ENCODE assay signal across 8 cellular contexts in genomic region chr16:67173808-67174705, GRCh38. TPM values are rescaled to one million over a fixed set of nuclear protein-coding genes. Genes with fewer than 3 reads are reported as not detected.
DNase-seq lines count a peak whose midpoint lies in the region; ATAC-seq and TF ChIP-seq lines count a peak whose summit lies in the region.

No MANE protein-coding gene starts in this region.

- DNase-seq in NCI-H1436 (lab: John Stamatoyannopoulos, UW) (peak; percentile 78), NCI-H1436 treated with DMSO at 0.1 percent for 48 hours (lab: John Stamatoyannopoulos, UW) (no peak), NCI-H2196 treated with DMSO at 0.1 percent for 48 hours (lab: John Stamatoyannopoulos, UW; ENCODE audit: unreplicated experiment) (peak; percentile 39), right lobe of liver (peak; percentile 92 to 96 (median 96))
- peak; percentile 45 to 52 for DNase-seq in activated CD4-positive, alpha-beta T cell treated with anti-CD3 and anti-CD28 coated beads, Interleukin-2, amount 50 U/mL, for 4 hours
- peak; percentile 76 for DNase-seq in stimulated activated CD8-positive, alpha-beta memory T cell treated with anti-CD3 and anti-CD28 coated beads, Interleukin-4, amount 100 ng/mL, for 48 hours

- no peaks in the 10 kb centered on the region for H3K9me3 ChIP-seq in ectodermal cell (ENCODE audit: control insufficient read depth, low read length)
- H3K9me3 ChIP-seq in right lobe of liver: no peaks in the 10 kb centered on the region

- WGBS in ectodermal cell, 2 experiments: 3% methylated on average over 71 of the region's 71 CpGs
- under 1% methylated on average over 8 of the region's 71 CpGs for whole genome bisulfite sequencing in right lobe of liver (ENCODE audit: insufficient coverage, low coverage, low lambda C conversion rate, missing lambda C conversion rate)

- peaks cover 98% of the 10 kb centered on the region for H3K27me3 ChIP-seq in ectodermal cell (ENCODE audit: control insufficient read depth, insufficient read depth, low read length, poor library complexity, severe bottlenecking)
- H3K27me3 ChIP-seq in right lobe of liver: no peaks in the 10 kb centered on the region

- TF ChIP-seq POLR2A in right lobe of liver (IDR thresholded peaks at IDR 0.05): peak; percentile 86

- intact Hi-C loops in right lobe of liver (cut with DNase I): no loop called here

- H3K4me3 ChIP-seq in ectodermal cell (ENCODE audit: insufficient read depth, low read depth, low read length): peak overlapping the region; percentile 39
- H3K4me3 ChIP-seq in right lobe of liver: peak overlapping the region; percentile 46 to 48 (median 47)

- H3K27ac ChIP-seq in ectodermal cell (ENCODE audit: insufficient read depth, low read depth, low read length, poor library complexity, severe bottlenecking) (no peak overlapping the region), right lobe of liver (peak overlapping the region; percentile 63 to 76 (median 71))

- H3K36me3 ChIP-seq in ectodermal cell (ENCODE audit: control insufficient read depth, insufficient read depth, low read length) (no peaks in the 10 kb centered on the region), right lobe of liver (no peaks in the 10 kb centered on the region)

- ATAC-seq in HG02759 (IDR thresholded peaks at IDR 0.05; ENCODE audit: unreplicated experiment): peak; percentile 43
- ATAC-seq in right lobe of liver: peak; percentile 62 to 86 (median 82)

- TF ChIP-seq CTCF in right lobe of liver (IDR thresholded peaks at IDR 0.05): peak; percentile 23 to 51 (median 34)

- peaks cover 13% of the 10 kb centered on the region for H3K4me1 ChIP-seq in ectodermal cell (ENCODE audit: control insufficient read depth, insufficient read depth, low read length)
- H3K4me1 ChIP-seq in right lobe of liver: peaks cover 0 to 43% (median 10%) of the 10 kb centered on the region in 4 donors

RNA-seq across cellular contexts. Expression of gene NOL3, which starts 3.7 kb away (rescaled TPM):
- polyA plus RNA-seq in ectodermal cell (2013, experiment 1 of 4): 13.2 TPM
- 8.1 TPM for polyA plus RNA-seq in ectodermal cell (2013, experiment 2 of 4)
- 7.0 TPM for polyA plus RNA-seq in ectodermal cell (2013, experiment 3 of 4)
- polyA plus RNA-seq in ectodermal cell (2013, experiment 4 of 4): 7.3 TPM
- total RNA-seq in right lobe of liver: 10 to 100 TPM; 21.5 to 44.3 (median 28.1) TPM

RNA-seq across cellular contexts. Expression of gene HSF4, which starts 9.5 kb away (rescaled TPM):
- polyA plus RNA-seq in ectodermal cell (2013, experiment 1 of 4): not detected
- not detected for polyA plus RNA-seq in ectodermal cell (2013, experiment 2 of 4)
- polyA plus RNA-seq in ectodermal cell (2013, experiment 3 of 4): 1.6 TPM
- polyA plus RNA-seq in ectodermal cell (2013, experiment 4 of 4): 0.53 TPM
- 10 to 100 TPM; 10.4 to 44.1 (median 30.1) TPM for total RNA-seq in right lobe of liver

RNA-seq across cellular contexts. Expression of gene MATCAP1, which starts 9.7 kb away (rescaled TPM):
- polyA plus RNA-seq in ectodermal cell (2013, experiment 1 of 4): 67.9 TPM
- polyA plus RNA-seq in ectodermal cell (2013, experiment 2 of 4): 55.8 TPM
- polyA plus RNA-seq in ectodermal cell (2013, experiment 3 of 4): 53.4 TPM
- polyA plus RNA-seq in ectodermal cell (2013, experiment 4 of 4): 60.5 TPM
- total RNA-seq in right lobe of liver: 10 to 100 TPM in 2 of 6 experiments, 1 to 10 TPM in 4; 3.5 to 13.8 (median 9.3) TPM

RNA-seq across cellular contexts. Expression of gene FBXL8, which starts 14.3 kb away (rescaled TPM):
- polyA plus RNA-seq in ectodermal cell (2013, experiment 1 of 4): 0.70 TPM
- 0.21 TPM for polyA plus RNA-seq in ectodermal cell (2013, experiment 2 of 4)
- not detected for polyA plus RNA-seq in ectodermal cell (2013, experiment 3 of 4)
- polyA plus RNA-seq in ectodermal cell (2013, experiment 4 of 4): 0.20 TPM
- total RNA-seq in right lobe of liver: 10 to 100 TPM in 4 of 6 experiments, 1 to 10 TPM in 2; 6.1 to 15.0 (median 11.6) TPM

RNA-seq across cellular contexts. Expression of gene TRADD, which starts 14.3 kb away (rescaled TPM):
- polyA plus RNA-seq in ectodermal cell (2013, experiment 1 of 4): 0.37 TPM
- 0.52 TPM for polyA plus RNA-seq in ectodermal cell (2013, experiment 2 of 4)
- polyA plus RNA-seq in ectodermal cell (2013, experiment 3 of 4): 0.69 TPM
- polyA plus RNA-seq in ectodermal cell (2013, experiment 4 of 4): 0.65 TPM
- total RNA-seq in right lobe of liver: 10 to 100 TPM in 4 of 6 experiments, 1 to 10 TPM in 2; 9.5 to 16.3 (median 10.6) TPM
